21 cellular contexts compared by ENCODE assay signal in genomic region chr5:93150311-93151012, GRCh38.
A peak's percentile ranks its signal among the peaks of the same experiment; 100 is the strongest.
DNase-seq lines count a peak whose midpoint lies in the region; ATAC-seq and TF ChIP-seq lines count a peak whose summit lies in the region.
"Had no signal": no experiment of that assay in that cellular context is flagged by ENCODE, and none has a peak within 500 bp of the region (broad histone marks: within the 10 kb centered on the region; RNA-seq: fewer than 3 reads in every experiment).

No MANE protein-coding gene starts in this region.

- peak overlapping the region; percentile 65; the same call in 1 of the 2 replicates for H2AFZ ChIP-seq in SK-N-SH (ENCODE audit: low read depth)

- no peaks in the 10 kb centered on the region for H3K27me3 ChIP-seq in SK-N-SH (ENCODE audit: insufficient read depth)
- H3K27me3 ChIP-seq: BE2C, esophagus muscularis mucosa had no signal

- H3K4me2 ChIP-seq in SK-N-SH = peak overlapping the region; percentile 57

- H3K36me3 ChIP-seq in SK-N-SH (replicated peaks in 1 of 2; ENCODE audit: control insufficient read depth in 1 of 2, insufficient read depth in 2 of 2, low read length in 1 of 2) = no peaks in the 10 kb centered on the region
- H3K36me3 ChIP-seq: BE2C, esophagus muscularis mucosa had no signal

- no peak for TF ChIP-seq EP300 in SK-N-SH (IDR thresholded peaks at IDR 0.05; ENCODE audit: borderline replicate concordance in 1 of 2, low read depth in 1 of 2, low read length in 1 of 2)

- H3K4me3 ChIP-seq in SK-N-SH (ENCODE audit: low read depth in 2 of 2, low read length in 1 of 2) (peak overlapping the region in 1 of 2 experiments; percentile 11; a peak in 1 of 4 replicates), foreskin fibroblast (ENCODE audit: low read depth in 1 of 2, low read length in 2 of 2) (no peak overlapping the region)
- H3K4me3 ChIP-seq: esophagus muscularis mucosa had no signal

- H3K4me1 ChIP-seq in SK-N-SH (ENCODE audit: control insufficient read depth in 1 of 2, insufficient read depth in 2 of 2, low read depth in 1 of 2, low read length in 1 of 2) = peaks cover 5 to 15% of the 10 kb centered on the region in 2 experiments; a peak in 3 of 4 replicates
- H3K4me1 ChIP-seq: BE2C had no signal

- H3K79me2 ChIP-seq in SK-N-SH (ENCODE audit: insufficient read depth) = no peaks in the 10 kb centered on the region

- CTCF ChIA-PET in SK-N-SH (lab: Yijun Ruan, JAX) = no interaction called here

- peaks cover 1% of the 10 kb centered on the region; the same call in 1 of the 2 replicates for H3K27me3 Mint-ChIP-seq in HFFc6 (ENCODE audit: insufficient read depth)
- H3K27me3 Mint-ChIP-seq in stimulated activated memory B cell treated with anti-CD40 and anti-IgM and Interleukin-4, amounts not matched to agents 10 μg/mL and 1 μg/mL and 100 μg/mL, for 72 hours = no peaks in the 10 kb centered on the region
- H3K27me3 Mint-ChIP-seq in stimulated activated naive CD8-positive, alpha-beta T cell treated with anti-CD3 and anti-CD28 coated beads, Interleukin-15, amount 100 ng/mL, for 72 hours = no peaks in the 10 kb centered on the region
- H3K27me3 Mint-ChIP-seq: activated B cell treated with CpG ODN at 0.5 μM for 24 hours; activated CD4-positive, alpha-beta memory T cell treated with anti-CD3 and anti-CD28 coated beads for 36 hours had no signal

- H3K9ac ChIP-seq in SK-N-SH = 0 out of 2 replicates have a peak overlapping the region, but pooled peaks have one; percentile 17

- POLR2A ChIA-PET in SK-N-SH (lab: Yijun Ruan, JAX) = no interaction called here

- H3K36me3 Mint-ChIP-seq in HFFc6 (ENCODE audit: low read depth) = peaks cover 2% of the 10 kb centered on the region
- H3K36me3 Mint-ChIP-seq in stimulated activated memory B cell treated with anti-CD40 and anti-IgM and Interleukin-4, amounts not matched to agents 10 μg/mL and 1 μg/mL and 100 μg/mL, for 72 hours = no peaks in the 10 kb centered on the region
- H3K36me3 Mint-ChIP-seq: activated CD4-positive, alpha-beta memory T cell treated with anti-CD3 and anti-CD28 coated beads for 36 hours had no signal

- peaks cover 14% of the 10 kb centered on the region for H3F3A ChIP-seq in SK-N-SH (replicated peaks; ENCODE audit: insufficient read depth)

- H3K9me3 Mint-ChIP-seq in HFFc6 = peaks cover 1% of the 10 kb centered on the region; the same call in 1 of the 2 replicates
- no peaks in the 10 kb centered on the region for H3K9me3 Mint-ChIP-seq in stimulated activated memory B cell treated with anti-CD40 and anti-IgM and Interleukin-4, amounts not matched to agents 10 μg/mL and 1 μg/mL and 100 μg/mL, for 72 hours
- peaks cover 3 to 5% of the 10 kb centered on the region in 2 donors for H3K9me3 Mint-ChIP-seq in stimulated activated naive CD8-positive, alpha-beta T cell treated with anti-CD3 and anti-CD28 coated beads, Interleukin-15, amount 100 ng/mL, for 72 hours
- H3K9me3 Mint-ChIP-seq: activated B cell treated with CpG ODN at 0.5 μM for 24 hours; activated CD4-positive, alpha-beta memory T cell treated with anti-CD3 and anti-CD28 coated beads for 36 hours had no signal

- peak overlapping the region; percentile 46 for H3K4me3 Mint-ChIP-seq in HFFc6
- H3K4me3 Mint-ChIP-seq in stimulated activated memory B cell treated with anti-CD40 and anti-IgM and Interleukin-4, amounts not matched to agents 10 μg/mL and 1 μg/mL and 100 μg/mL, for 72 hours = no peak overlapping the region
- H3K4me3 Mint-ChIP-seq in stimulated activated naive CD8-positive, alpha-beta T cell treated with anti-CD3 and anti-CD28 coated beads, Interleukin-15, amount 100 ng/mL, for 72 hours = no peak overlapping the region
- H3K4me3 Mint-ChIP-seq: activated B cell treated with CpG ODN at 0.5 μM for 24 hours; activated CD4-positive, alpha-beta memory T cell treated with anti-CD3 and anti-CD28 coated beads for 36 hours had no signal

- no peak for TF ChIP-seq RAD21 in SK-N-SH (IDR thresholded peaks at IDR 0.05; ENCODE audit: low read length)

- no peaks in the 10 kb centered on the region for H3K9me2 ChIP-seq in SK-N-SH

- DNase-seq in HFFc6 (peak; percentile 11), SK-N-SH (no peak), foreskin fibroblast (peak; percentile 37), NOMO-1 (lab: John Stamatoyannopoulos, UW; ENCODE audit: unreplicated experiment in 2 of 2) (no peak), NCI-H1092 (lab: John Stamatoyannopoulos, UW) (no peak)
- DNase-seq in stimulated activated naive CD8-positive, alpha-beta T cell treated with anti-CD3 and anti-CD28 coated beads, Interleukin-15, amount 100 ng/mL, for 72 hours = no peak
- no peak for DNase-seq in activated CD4-positive, CD25-positive, alpha-beta regulatory T cell (lab: John Stamatoyannopoulos, UW)
- DNase-seq: activated B cell treated with CpG ODN at 0.5 μM for 24 hours; activated CD4-positive, alpha-beta memory T cell treated with anti-CD3 and anti-CD28 coated beads for 36 hours; activated naive CD4-positive, alpha-beta T cell; activated T-cell treated with anti-CD3 and anti-CD28 coated beads for 4 hours; amniotic stem cell; BE2C; Calu3; central memory CD4-positive, alpha-beta T cell; head of caudate nucleus; KBM-7; NCI-H1930; NCI-H2227 treated with DMSO at 0.1 percent for 48 hours had no signal

- no peak for TF ChIP-seq CTCF in HFFc6 (IDR thresholded peaks at IDR 0.05)
- TF ChIP-seq CTCF in SK-N-SH (IDR thresholded peaks at IDR 0.05) = no peak
- no peak for TF ChIP-seq CTCF in foreskin fibroblast (IDR thresholded peaks at IDR 0.05; ENCODE audit: low read depth, low read length)

- no peaks in the 10 kb centered on the region for H3K9me3 ChIP-seq in SK-N-SH
- H3K9me3 ChIP-seq: BE2C, esophagus muscularis mucosa had no signal

- no peaks in the 10 kb centered on the region for H4K20me1 ChIP-seq in SK-N-SH (ENCODE audit: insufficient read depth)

- ATAC-seq in stimulated activated memory B cell treated with anti-CD40 and anti-IgM and Interleukin-4, amounts not matched to agents 10 μg/mL and 1 μg/mL and 100 μg/mL, for 72 hours = peak; percentile 12
- ATAC-seq in stimulated activated naive CD8-positive, alpha-beta T cell treated with anti-CD3 and anti-CD28 coated beads, Interleukin-15, amount 100 ng/mL, for 72 hours = no peak

- peak overlapping the region; percentile 56 for H3K27ac Mint-ChIP-seq in HFFc6
- no peak overlapping the region for H3K27ac Mint-ChIP-seq in stimulated activated memory B cell treated with anti-CD40 and anti-IgM and Interleukin-4, amounts not matched to agents 10 μg/mL and 1 μg/mL and 100 μg/mL, for 72 hours
- H3K27ac Mint-ChIP-seq in stimulated activated naive CD8-positive, alpha-beta T cell treated with anti-CD3 and anti-CD28 coated beads, Interleukin-15, amount 100 ng/mL, for 72 hours = no peak overlapping the region
- H3K27ac Mint-ChIP-seq: activated B cell treated with CpG ODN at 0.5 μM for 24 hours; activated CD4-positive, alpha-beta memory T cell treated with anti-CD3 and anti-CD28 coated beads for 36 hours had no signal

- 100% methylated on average over 3 of the region's 3 CpGs for WGBS in SK-N-SH (ENCODE audit: low lambda C conversion rate)

- H3K4me1 Mint-ChIP-seq in HFFc6 (ENCODE audit: low read depth) = peaks cover 51% of the 10 kb centered on the region
- no peaks in the 10 kb centered on the region for H3K4me1 Mint-ChIP-seq in stimulated activated memory B cell treated with anti-CD40 and anti-IgM and Interleukin-4, amounts not matched to agents 10 μg/mL and 1 μg/mL and 100 μg/mL, for 72 hours
- no peaks in the 10 kb centered on the region for H3K4me1 Mint-ChIP-seq in stimulated activated naive CD8-positive, alpha-beta T cell treated with anti-CD3 and anti-CD28 coated beads, Interleukin-15, amount 100 ng/mL, for 72 hours
- H3K4me1 Mint-ChIP-seq: activated B cell treated with CpG ODN at 0.5 μM for 24 hours had no signal

- H3K27ac ChIP-seq in SK-N-SH (ENCODE audit: low read depth in 2 of 2, low read length in 1 of 2) = peak overlapping the region; percentile 53 to 71; a peak in 3 of 4 replicates
- H3K27ac ChIP-seq: esophagus muscularis mucosa had no signal

TF ChIP-seq in SK-N-SH, 30 proteins besides CTCF, POLR2A, EP300 and RAD21 (continues in another document):
- TF ChIP-seq FOSL2 (IDR thresholded peaks at IDR 0.05; ENCODE audit: borderline replicate concordance, low read depth) = no peak
- TF ChIP-seq TAF1 (IDR thresholded peaks at IDR 0.05; ENCODE audit: borderline replicate concordance, low read depth, low read length) = no peak
- TF ChIP-seq ZBTB33 (IDR thresholded peaks at IDR 0.05; ENCODE audit: borderline replicate concordance, low read depth) = no peak
- TF ChIP-seq USF1 (IDR thresholded peaks at IDR 0.05; ENCODE audit: borderline replicate concordance, low read depth) = no peak
- TF ChIP-seq MEF2A (IDR thresholded peaks at IDR 0.05; ENCODE audit: borderline replicate concordance, low read depth) = no peak
- TF ChIP-seq CHD2 (IDR thresholded peaks at IDR 0.05; ENCODE audit: low read length, partially characterized antibody) = no peak
- TF ChIP-seq SIN3A (IDR thresholded peaks at IDR 0.05; ENCODE audit: borderline replicate concordance, low read depth, low read length) = no peak
- no peak for TF ChIP-seq POLR2AphosphoS5 (IDR thresholded peaks at IDR 0.05; ENCODE audit: low read depth, low read length)
- no peak for TF ChIP-seq JUND (IDR thresholded peaks at IDR 0.05)
- TF ChIP-seq GABPA (IDR thresholded peaks at IDR 0.05; ENCODE audit: low read depth) = no peak

Comparison
In these comparisons a context has a peak if more than half of its experiments do, and no peak if none do; other contexts are left out.
1. DNase-seq: peak in HFFc6 (single experiment) and foreskin fibroblast (2 of 2); none in SK-N-SH (single experiment), NOMO-1 (0 of 2), stimulated activated naive CD8-positive, alpha-beta T cell treated with anti-CD3 and anti-CD28 coated beads, Interleukin-15, amount 100 ng/mL, for 72 hours (0 of 2), activated CD4-positive, CD25-positive, alpha-beta regulatory T cell (0 of 4) and NCI-H1092 (single experiment).